ENCODE assay signal across 11 cellular contexts in the genomic region with DNA sequence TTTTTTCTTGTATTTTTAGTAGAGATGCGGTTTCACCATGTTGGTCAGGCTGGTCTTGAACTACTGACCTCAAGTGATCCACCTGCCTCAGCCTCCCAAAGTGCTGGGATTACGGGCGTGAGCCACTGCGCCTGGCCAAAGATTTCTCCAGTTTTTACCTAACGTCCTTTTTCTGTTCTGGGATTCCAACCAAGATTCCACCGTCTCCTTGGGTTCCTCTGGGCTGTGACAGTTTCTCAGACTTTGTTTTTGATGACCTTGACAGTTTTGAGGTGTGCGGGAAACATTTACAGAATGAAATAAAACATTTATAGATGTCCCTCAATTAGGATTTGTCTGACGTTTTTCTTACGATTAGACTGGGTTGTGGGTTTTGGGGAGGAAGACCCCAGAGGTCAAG. TPM values are rescaled to one million over a fixed set of nuclear protein-coding genes. Genes with fewer than 3 reads are reported as not detected.
"Had no signal": no experiment of that assay in that cellular context is flagged by ENCODE, and none has a peak within 500 bp of the region (broad histone marks: within the 10 kb centered on the region; RNA-seq: fewer than 3 reads in every experiment).

No MANE protein-coding gene starts in this region.

RNA-seq across cellular contexts. Expression of a gene that starts 17.9 kb away (rescaled TPM):
- polyA plus RNA-seq: naive thymus-derived CD8-positive, alpha-beta T cell had no signal

RNA-seq across cellular contexts. Expression of a gene that starts 50.6 kb away (rescaled TPM):
- total RNA-seq: hepatocyte; kidney epithelial cell; left ventricle myocardium inferior; naive thymus-derived CD8-positive, alpha-beta T cell; osteoblast; sigmoid colon; subcutaneous adipose tissue; suprapubic skin; urinary bladder; vagina had no signal
- polyA plus RNA-seq: naive thymus-derived CD8-positive, alpha-beta T cell; neural cell had no signal
